1 cellular context compared by ENCODE assay signal in the genomic region with DNA sequence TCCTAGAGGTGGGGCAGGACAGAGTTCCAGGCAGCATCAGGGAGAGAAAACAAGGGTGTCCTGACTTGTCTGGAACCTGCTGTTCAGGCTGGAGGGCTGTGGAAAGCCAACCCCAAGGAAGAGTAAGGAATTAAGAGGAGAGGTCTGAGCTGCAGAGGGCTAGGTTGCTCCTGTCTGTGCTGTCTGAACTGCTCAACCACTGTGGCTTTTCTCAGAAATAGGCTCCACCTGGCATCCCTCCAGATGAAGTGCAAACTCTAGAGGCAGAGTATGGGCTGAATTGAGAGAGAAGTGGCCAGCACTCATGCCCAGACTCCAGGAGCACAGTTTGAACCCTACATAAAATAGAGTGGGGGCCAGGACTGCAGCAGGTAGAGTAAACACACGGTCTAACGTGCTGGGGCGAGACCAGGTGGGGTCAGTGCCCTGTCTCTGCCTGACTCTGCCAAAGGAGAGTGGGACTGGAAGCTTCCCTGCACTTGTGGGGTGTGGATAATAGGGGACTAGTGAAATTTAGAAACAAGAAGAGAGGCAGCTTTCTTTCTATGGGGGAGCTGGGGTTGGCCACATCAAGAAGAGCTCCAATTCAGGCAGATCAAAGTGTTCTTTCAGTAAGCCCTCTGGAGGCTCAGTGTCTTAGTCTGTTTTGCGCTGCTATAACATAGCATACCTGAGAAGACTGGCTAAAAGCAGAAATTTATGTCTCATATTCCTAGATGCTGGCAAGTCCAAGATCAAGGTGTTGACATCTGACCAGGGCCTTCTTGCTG.
TF ChIP-seq lines count a peak whose summit lies in the region.

No MANE protein-coding gene starts in this region.

TF ChIP-seq in HepG2, 621 proteins besides CTCF, POLR2A, EP300 and RAD21:
- no peak for TF ChIP-seq GTF3A (CRISPR knock-in tag; conservative IDR thresholded peaks at IDR 0.05)
- TF ChIP-seq ZNF543 (CRISPR knock-in tag; IDR thresholded peaks at IDR 0.05), result no peak
- TF ChIP-seq SP4 (CRISPR knock-in tag; IDR thresholded peaks at IDR 0.05), result no peak
- TF ChIP-seq BRCA1 (CRISPR knock-in tag; IDR thresholded peaks at IDR 0.05), result no peak
- TF ChIP-seq MTA3 (CRISPR knock-in tag; IDR thresholded peaks at IDR 0.05), result no peak
